Comparison of ENCODE assay signal across 1 cellular context in genomic region chr11:33620423-33621120, GRCh38.
TF ChIP-seq lines count a peak whose summit lies in the region.

No MANE protein-coding gene starts in this region.

TF ChIP-seq in WTC11, 78 proteins besides CTCF, POLR2A, EP300 and RAD21 (continued from another document):
- no peak for TF ChIP-seq ZNF532 (CRISPR knock-in tag; IDR thresholded peaks at IDR 0.05; ENCODE audit: borderline replicate concordance)
